Comparison of ENCODE assay signal across 40 cellular contexts in the genomic region with DNA sequence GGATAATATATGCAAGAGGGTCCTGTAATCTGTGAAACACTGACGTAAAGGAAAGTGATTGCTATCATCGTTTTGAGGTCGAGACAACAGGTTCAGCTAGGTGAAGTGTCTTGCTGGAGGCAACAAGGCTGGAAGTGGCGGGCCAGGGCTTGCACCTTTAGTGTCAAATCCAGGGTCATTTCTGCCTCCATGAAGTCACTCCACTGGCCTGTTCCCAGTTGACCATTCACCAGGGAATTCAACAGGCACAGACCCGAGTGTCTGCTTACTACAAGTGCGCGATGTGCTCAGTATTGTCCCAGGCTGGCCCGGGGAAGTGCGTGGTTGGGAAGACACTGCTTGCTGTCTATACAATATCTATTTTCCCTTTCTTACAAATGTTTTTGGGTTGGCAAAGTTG.
"Had no signal": no experiment of that assay in that cellular context is flagged by ENCODE, and none has a peak within 500 bp of the region (broad histone marks: within the 10 kb centered on the region; RNA-seq: fewer than 3 reads in every experiment).

No MANE protein-coding gene starts in this region.

- ATAC-seq: activated naive CD4-positive, alpha-beta T cell treated with anti-CD3 and anti-CD28 coated beads, Interleukin-2, amount 50 U/mL, for 72 hours; activated naive CD8-positive, alpha-beta T cell treated with anti-CD3 and anti-CD28 coated beads, Interleukin-2, amount 50 U/mL, for 24 hours; activated T-cell treated with anti-CD3 and anti-CD28 coated beads, Interleukin-2, amount 50 U/mL, for 4 hours; activated T-cell treated with anti-CD3 and anti-CD28 coated beads, Interleukin-2, amount 50 U/mL, for 72 hours; activated T-helper 17 cell treated with anti-CD3 and anti-CD28 coated beads, Interleukin-2, amount 50 U/mL, for 72 hours; body of pancreas had no signal

- H3K4me1 Mint-ChIP-seq: activated naive CD4-positive, alpha-beta T cell treated with anti-CD3 and anti-CD28 coated beads, Interleukin-2, amount 10 ng/mL, durations not matched to agents 7 days and 5 days; activated naive CD4-positive, alpha-beta T cell treated with anti-CD3 and anti-CD28 coated beads, Interleukin-2, amount 50 U/mL, for 24 hours; activated naive CD8-positive, alpha-beta T cell treated with anti-CD3 and anti-CD28 coated beads for 36 hours; activated naive CD8-positive, alpha-beta T cell treated with anti-CD3 and anti-CD28 coated beads, Interleukin-2, amount 10 ng/mL, durations not matched to agents 7 days and 5 days; activated naive CD8-positive, alpha-beta T cell treated with anti-CD3 and anti-CD28 coated beads, Interleukin-2, amount 50 U/mL, for 24 hours; activated T-helper 17 cell treated with anti-CD3 and anti-CD28 coated beads, Interleukin-2, amount 50 U/mL, for 72 hours; central memory CD8-positive, alpha-beta T cell had no signal

- H3K4me3 Mint-ChIP-seq: activated naive CD4-positive, alpha-beta T cell treated with anti-CD3 and anti-CD28 coated beads for 36 hours; activated naive CD4-positive, alpha-beta T cell treated with anti-CD3 and anti-CD28 coated beads, Interleukin-2, amount 10 ng/mL, durations not matched to agents 7 days and 5 days; activated naive CD4-positive, alpha-beta T cell treated with anti-CD3 and anti-CD28 coated beads, Interleukin-2, amount 50 U/mL, for 24 hours; activated naive CD8-positive, alpha-beta T cell; activated naive CD8-positive, alpha-beta T cell treated with anti-CD3 and anti-CD28 coated beads for 36 hours; activated naive CD8-positive, alpha-beta T cell treated with anti-CD3 and anti-CD28 coated beads, Interleukin-2, amount 10 ng/mL, durations not matched to agents 7 days and 5 days; activated naive CD8-positive, alpha-beta T cell treated with anti-CD3 and anti-CD28 coated beads, Interleukin-2, amount 50 U/mL, for 24 hours; activated T-cell treated with anti-CD3 and anti-CD28 coated beads, Interleukin-2, amount 50 U/mL, for 24 hours; activated T-cell treated with anti-CD3 and anti-CD28 coated beads, Interleukin-2, amount 50 U/mL, for 4 hours; activated T-cell treated with anti-CD3 and anti-CD28 coated beads, Interleukin-2, amount 50 U/mL, for 72 hours; activated T-helper 1 cell treated with anti-CD3 and anti-CD28 coated beads, Interleukin-12 subunit alpha, Interleukin-12 subunit beta, Interleukin-2, Interleukin-4 antibody, amounts not matched to agents 30 ng/mL and 10 ng/mL and 1 ng/mL, durations not matched to agents 14 hours and 24 hours and 36 hours; activated T-helper 17 cell treated with anti-CD3 and anti-CD28 coated beads, Interleukin-2, amount 50 U/mL, for 72 hours; brain; central memory CD8-positive, alpha-beta T cell had no signal

- H3K4me1 ChIP-seq: adrenal gland, ascending aorta, body of pancreas, breast epithelium had no signal

- DNase-seq: activated effector memory CD4-positive, alpha-beta T cell treated with anti-CD3 and anti-CD28 coated beads, Interleukin-2, amount 50 U/mL, for 16 hours; activated effector memory CD4-positive, alpha-beta T cell treated with Interleukin-2 at 50 U/mL for 16 hours; activated gamma-delta T cell; activated gamma-delta T cell treated with Interleukin-2 at 50 U/mL for 16 hours; activated naive CD4-positive, alpha-beta T cell; activated naive CD4-positive, alpha-beta T cell treated with anti-CD3 and anti-CD28 coated beads for 36 hours; activated naive CD4-positive, alpha-beta T cell treated with anti-CD3 and anti-CD28 coated beads, Interleukin-2, amount 10 ng/mL, durations not matched to agents 7 days and 5 days; activated naive CD4-positive, alpha-beta T cell treated with anti-CD3 and anti-CD28 coated beads, Interleukin-2, amount 50 U/mL, for 16 hours; activated naive CD4-positive, alpha-beta T cell treated with Interleukin-2 at 50 U/mL for 16 hours; activated naive CD8-positive, alpha-beta T cell treated with anti-CD3 and anti-CD28 coated beads for 36 hours; activated naive CD8-positive, alpha-beta T cell treated with anti-CD3 and anti-CD28 coated beads, Interleukin-2, amount 10 ng/mL, durations not matched to agents 7 days and 5 days; activated naive CD8-positive, alpha-beta T cell treated with anti-CD3 and anti-CD28 coated beads, Interleukin-2, amount 50 U/mL, for 24 hours; activated T-cell treated with anti-CD3 and anti-CD28 coated beads for 4 hours; activated T-cell treated with anti-CD3 and anti-CD28 coated beads, Interleukin-2, amount 50 U/mL, for 1 hour; activated T-cell treated with anti-CD3 and anti-CD28 coated beads, Interleukin-2, amount 50 U/mL, for 24 hours; activated T-cell treated with anti-CD3 and anti-CD28 coated beads, Interleukin-2, amount 50 U/mL, for 4 hours; activated T-cell treated with anti-CD3 and anti-CD28 coated beads, Interleukin-2, amount 50 U/mL, for 48 hours; activated T-cell treated with anti-CD3 and anti-CD28 coated beads, Interleukin-2, amount 50 U/mL, for 72 hours; adrenal gland; amniotic stem cell; amygdala; anterior cingulate cortex; body of pancreas; brain microvascular endothelial cell; caudate nucleus; central memory CD4-positive, alpha-beta T cell; cerebellar nuclear complex had no signal

- H3K9me3 ChIP-seq: adrenal gland, ascending aorta, body of pancreas, breast epithelium had no signal

- H3K36me3 ChIP-seq: adrenal gland, ascending aorta, brain microvascular endothelial cell, breast epithelium, cardiac muscle cell had no signal

- FAIRE-seq: astrocyte, bronchial epithelial cell had no signal

- H3K27me3 Mint-ChIP-seq: activated naive CD4-positive, alpha-beta T cell treated with anti-CD3 and anti-CD28 coated beads, Interleukin-2, amount 50 U/mL, for 24 hours; activated naive CD8-positive, alpha-beta T cell; activated naive CD8-positive, alpha-beta T cell treated with anti-CD3 and anti-CD28 coated beads for 36 hours had no signal

- H3K4me3 ChIP-seq: adrenal gland, ascending aorta, body of pancreas, breast epithelium, cardiac muscle cell had no signal

- H3K36me3 Mint-ChIP-seq: activated naive CD4-positive, alpha-beta T cell treated with anti-CD3 and anti-CD28 coated beads, Interleukin-2, amount 10 ng/mL, durations not matched to agents 7 days and 5 days; activated naive CD4-positive, alpha-beta T cell treated with anti-CD3 and anti-CD28 coated beads, Interleukin-2, amount 50 U/mL, for 24 hours; activated naive CD4-positive, alpha-beta T cell treated with anti-CD3 and anti-CD28 coated beads, Interleukin-2, amount 50 U/mL, for 72 hours; activated naive CD8-positive, alpha-beta T cell; activated naive CD8-positive, alpha-beta T cell treated with anti-CD3 and anti-CD28 coated beads for 36 hours; activated naive CD8-positive, alpha-beta T cell treated with anti-CD3 and anti-CD28 coated beads, Interleukin-2, amount 10 ng/mL, durations not matched to agents 7 days and 5 days; brain had no signal

- H3K9me3 Mint-ChIP-seq: activated naive CD4-positive, alpha-beta T cell treated with anti-CD3 and anti-CD28 coated beads for 36 hours; activated naive CD4-positive, alpha-beta T cell treated with anti-CD3 and anti-CD28 coated beads, Interleukin-2, amount 10 ng/mL, durations not matched to agents 7 days and 5 days; activated naive CD4-positive, alpha-beta T cell treated with anti-CD3 and anti-CD28 coated beads, Interleukin-2, amount 50 U/mL, for 24 hours; activated naive CD4-positive, alpha-beta T cell treated with anti-CD3 and anti-CD28 coated beads, Interleukin-2, amount 50 U/mL, for 72 hours; activated naive CD8-positive, alpha-beta T cell treated with anti-CD3 and anti-CD28 coated beads for 36 hours; activated naive CD8-positive, alpha-beta T cell treated with anti-CD3 and anti-CD28 coated beads, Interleukin-2, amount 10 ng/mL, durations not matched to agents 7 days and 5 days; activated naive CD8-positive, alpha-beta T cell treated with anti-CD3 and anti-CD28 coated beads, Interleukin-2, amount 50 U/mL, for 24 hours; activated T-cell treated with anti-CD3 and anti-CD28 coated beads, Interleukin-2, amount 50 U/mL, for 24 hours; activated T-cell treated with anti-CD3 and anti-CD28 coated beads, Interleukin-2, amount 50 U/mL, for 4 hours; activated T-cell treated with anti-CD3 and anti-CD28 coated beads, Interleukin-2, amount 50 U/mL, for 72 hours; activated T-helper 1 cell treated with anti-CD3 and anti-CD28 coated beads, Interleukin-12 subunit alpha, Interleukin-12 subunit beta, Interleukin-2, Interleukin-4 antibody, amounts not matched to agents 30 ng/mL and 10 ng/mL and 1 ng/mL, durations not matched to agents 14 hours and 24 hours and 36 hours; activated T-helper 17 cell treated with anti-CD3 and anti-CD28 coated beads, Interleukin-2, amount 50 U/mL, for 72 hours; activated T-helper 2 cell treated with anti-CD3 and anti-CD28 coated beads, Interferon-gamma antibody, Interleukin-2, Interleukin-4, amounts not matched to agents 10 μg/mL and 5 μg/mL and 100 μg/mL, durations not matched to agents 14 hours and 24 hours and 36 hours; brain; central memory CD8-positive, alpha-beta T cell had no signal

- H3K27me3 ChIP-seq: adrenal gland, ascending aorta, body of pancreas, brain microvascular endothelial cell, breast epithelium had no signal

- H3K27ac ChIP-seq: adrenal gland, ascending aorta, body of pancreas, brain microvascular endothelial cell, breast epithelium, cardiac muscle cell had no signal

- H3K27ac Mint-ChIP-seq: activated naive CD4-positive, alpha-beta T cell treated with anti-CD3 and anti-CD28 coated beads for 36 hours; activated naive CD4-positive, alpha-beta T cell treated with anti-CD3 and anti-CD28 coated beads, Interleukin-2, amount 10 ng/mL, durations not matched to agents 7 days and 5 days; activated naive CD4-positive, alpha-beta T cell treated with anti-CD3 and anti-CD28 coated beads, Interleukin-2, amount 50 U/mL, for 24 hours; activated naive CD4-positive, alpha-beta T cell treated with anti-CD3 and anti-CD28 coated beads, Interleukin-2, amount 50 U/mL, for 72 hours; activated naive CD8-positive, alpha-beta T cell; activated naive CD8-positive, alpha-beta T cell treated with anti-CD3 and anti-CD28 coated beads for 36 hours; activated naive CD8-positive, alpha-beta T cell treated with anti-CD3 and anti-CD28 coated beads, Interleukin-2, amount 10 ng/mL, durations not matched to agents 7 days and 5 days; activated naive CD8-positive, alpha-beta T cell treated with anti-CD3 and anti-CD28 coated beads, Interleukin-2, amount 50 U/mL, for 24 hours; activated T-cell treated with anti-CD3 and anti-CD28 coated beads, Interleukin-2, amount 50 U/mL, for 24 hours; activated T-cell treated with anti-CD3 and anti-CD28 coated beads, Interleukin-2, amount 50 U/mL, for 72 hours; activated T-helper 1 cell treated with anti-CD3 and anti-CD28 coated beads, Interleukin-12 subunit alpha, Interleukin-12 subunit beta, Interleukin-2, Interleukin-4 antibody, amounts not matched to agents 30 ng/mL and 10 ng/mL and 1 ng/mL, durations not matched to agents 14 hours and 24 hours and 36 hours; activated T-helper 17 cell treated with anti-CD3 and anti-CD28 coated beads, Interleukin-2, amount 50 U/mL, for 72 hours; activated T-helper 2 cell treated with anti-CD3 and anti-CD28 coated beads, Interferon-gamma antibody, Interleukin-2, Interleukin-4, amounts not matched to agents 10 μg/mL and 5 μg/mL and 100 μg/mL, durations not matched to agents 14 hours and 24 hours and 36 hours; brain had no signal
